11 cellular contexts compared by ENCODE assay signal in genomic region chr1:225143001-225143400, GRCh38.
"Had no signal": no experiment of that assay in that cellular context is flagged by ENCODE, and none has a peak within 500 bp of the region (broad histone marks: within the 10 kb centered on the region; RNA-seq: fewer than 3 reads in every experiment).

No MANE protein-coding gene starts in this region.

- DNase-seq: GM23248, GOT3, H7, H9, HCEC 1CT, HFFc6 had no signal

- ATAC-seq: GM23338, HCT116 had no signal

- H3K36me3 ChIP-seq: HAP-1 had no signal

- H3K27ac ChIP-seq: GM23248 had no signal

- H3K9me3 ChIP-seq: HAP-1 had no signal

- H3K4me1 ChIP-seq: HAP-1 had no signal

- H3K4me3 ChIP-seq: GM23248, GM23338, HAP-1 had no signal

- FAIRE-seq: H1, H54 had no signal
